8 cellular contexts compared by ENCODE assay signal in the genomic region with DNA sequence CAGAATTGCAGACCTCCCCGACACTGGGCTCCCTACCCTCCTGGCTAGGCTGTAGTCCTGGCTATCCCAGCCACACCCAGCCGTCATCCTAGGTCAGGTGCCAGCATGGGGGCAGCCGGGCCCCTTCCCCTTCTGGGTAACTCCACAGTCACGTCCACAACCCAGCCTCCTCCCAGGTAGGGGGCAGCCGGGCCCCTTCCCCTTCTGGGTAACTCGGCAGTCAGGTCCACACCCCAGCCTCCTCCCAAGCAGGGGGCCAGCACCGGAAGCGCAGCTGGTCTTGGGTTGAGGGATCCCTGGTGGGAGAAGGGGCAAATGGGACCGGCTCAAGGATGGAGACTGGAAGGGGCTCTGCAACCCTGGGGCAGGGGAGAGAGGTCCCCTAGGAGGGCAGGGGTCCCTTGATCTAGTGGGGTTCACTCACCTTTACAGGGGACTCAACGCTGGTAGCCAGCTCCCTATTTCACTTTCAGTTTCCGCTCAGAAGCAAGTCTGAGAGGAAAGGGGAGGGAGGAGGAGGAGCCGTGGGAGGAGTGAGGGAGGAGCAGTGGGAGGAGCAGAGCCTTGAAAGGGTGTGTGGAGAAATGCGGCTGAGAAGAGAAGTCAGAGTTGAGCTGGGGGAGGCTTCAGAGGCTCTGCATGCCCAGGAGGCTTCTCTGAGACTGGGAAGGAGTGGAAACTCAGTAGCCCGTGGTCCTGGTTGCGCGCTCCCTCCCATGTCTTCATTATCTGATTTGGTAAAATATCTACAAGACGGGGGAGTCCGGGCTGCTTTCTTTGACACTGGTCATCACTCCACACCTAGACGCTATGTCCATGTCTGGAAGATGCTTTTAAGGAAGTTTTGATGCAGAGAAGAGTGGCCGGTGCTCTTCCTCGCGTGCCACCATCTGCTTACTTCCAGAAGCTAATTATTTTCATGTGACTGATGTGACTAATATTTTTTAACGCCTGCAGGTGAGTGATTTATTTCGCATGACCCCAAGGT. TPM values are rescaled to one million over a fixed set of nuclear protein-coding genes. Genes with fewer than 3 reads are reported as not detected.
DNase-seq lines count a peak whose midpoint lies in the region; FAIRE-seq and TF ChIP-seq lines count a peak whose summit lies in the region.

A gene (minus strand): TSS at position 494 of the 988 bp plus-strand sequence. CDS start 3,293 bp downstream, outside the sequence.

- no peaks in the 10 kb centered on the region for H3K9me2 ChIP-seq in MM.1S (replicated peaks; ENCODE audit: insufficient read depth, low read length)

- peak within 1 kb of the TSS; percentile 81 for H3K4me2 ChIP-seq in MM.1S (ENCODE audit: low read depth, low read length)

- H3K36me3 ChIP-seq in MM.1S (replicated peaks; ENCODE audit: insufficient read depth, low read length) (peaks cover 11% of the 10 kb centered on the region; the same call in 1 of the 2 replicates), ascending aorta (peaks cover 11 to 21% of the 10 kb centered on the region in 2 donors)

- H3K4me3 ChIP-seq in GM08714 (ENCODE audit: low read length) (peak within 1 kb of the TSS; percentile 80), MM.1S (ENCODE audit: low read length) (peak within 1 kb of the TSS; percentile 86), ascending aorta (peak within 1 kb of the TSS; percentile 85 to 93)

- no peak for FAIRE-seq in D721Med (lab: Jason Lieb, UNC)

- H3K9ac ChIP-seq in MM.1S (ENCODE audit: low read length), result peak within 1 kb of the TSS; percentile 63

- TF ChIP-seq CTCF in MM.1S (IDR thresholded peaks at IDR 0.05; ENCODE audit: low read length), result no peak
- no peak for TF ChIP-seq CTCF in ascending aorta (IDR thresholded peaks at IDR 0.05)
- TF ChIP-seq CTCF in D721Med (IDR thresholded peaks at IDR 0.05; ENCODE audit: insufficient read depth, missing control alignments), result no peak

- no peaks in the 10 kb centered on the region for H3F3A ChIP-seq in MM.1S (ENCODE audit: insufficient read depth, low read length)

- peak; percentile 84 for DNase-seq in HCEC 1CT
- peak; percentile 91 for DNase-seq in MM.1S
- peak; percentile 56 to 92 (median 78) for DNase-seq in T-helper 2 cell
- DNase-seq in ascending aorta (ENCODE audit: low spot score in 2 of 2), result peak; percentile 65 to 89
- DNase-seq in hepatic stellate cell (ENCODE audit: low spot score), result peak; percentile 79
- DNase-seq in renal cortical epithelial cell (ENCODE audit: low read depth), result peak; percentile 81
- no peak for DNase-seq in D721Med (ENCODE audit: insufficient read length, low spot score)

- peak within 1 kb of the TSS; percentile 12; the same call in 1 of the 2 replicates for H3K27ac ChIP-seq in MM.1S (ENCODE audit: low read length)
- peak within 1 kb of the TSS; percentile 73 to 78 for H3K27ac ChIP-seq in ascending aorta

- H3K79me2 ChIP-seq in MM.1S (ENCODE audit: low read length), result peaks cover 18% of the 10 kb centered on the region

- H2AFZ ChIP-seq in MM.1S (ENCODE audit: low read length), result peak within 1 kb of the TSS; percentile 94

- H3K4me1 ChIP-seq in MM.1S (ENCODE audit: low read length) (peaks cover 3% of the 10 kb centered on the region; the same call in 1 of the 2 replicates), ascending aorta (peaks cover 2 to 3% of the 10 kb centered on the region in 2 donors)

- intact Hi-C loops in ascending aorta (cut with DNase I), result loop anchor here (2.0 kb wide), 1 partner anchor 215 kb away; a partner anchor contains a TSS

- no peaks in the 10 kb centered on the region for H4K20me1 ChIP-seq in MM.1S (ENCODE audit: insufficient read depth, low read length)

- no peaks in the 10 kb centered on the region for H3K9me3 ChIP-seq in MM.1S (replicated peaks; ENCODE audit: insufficient read depth, low read length)
- H3K9me3 ChIP-seq in ascending aorta, result no peaks in the 10 kb centered on the region

- H3K27me3 ChIP-seq in MM.1S (replicated peaks; ENCODE audit: insufficient read depth, low read length) (no peaks in the 10 kb centered on the region), ascending aorta (no peaks in the 10 kb centered on the region)

RNA-seq across cellular contexts. Expression of the gene that starts here (rescaled TPM):
- total RNA-seq in ascending aorta, result 7.8 TPM
- total RNA-seq in renal cortical epithelial cell, result 26.5 and 36.5 TPM in 2 replicates
